In the genomic region with DNA sequence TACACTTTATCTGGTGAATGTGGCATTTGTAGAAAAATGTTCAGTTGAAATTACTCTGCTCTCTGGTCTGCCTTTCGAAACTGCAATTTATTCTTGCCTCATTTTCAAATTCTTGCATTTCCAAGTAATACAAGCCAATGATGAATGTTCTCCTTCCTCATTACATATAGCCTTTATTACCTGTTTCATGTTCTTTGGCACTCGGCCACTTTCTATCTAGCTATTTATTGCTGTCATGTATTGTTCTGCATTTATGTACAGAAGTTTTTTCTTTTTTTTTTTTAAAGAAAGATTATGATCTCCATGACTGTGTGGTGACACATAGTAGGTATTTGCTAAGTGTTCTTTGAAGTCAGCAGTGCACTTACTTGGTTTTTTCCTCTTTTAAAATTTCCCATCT, we compare ENCODE assay signal across 1 cellular context.
TF ChIP-seq lines count a peak whose summit lies in the region.

No MANE protein-coding gene starts in this region.

TF ChIP-seq in HepG2, 621 proteins besides CTCF, POLR2A, EP300 and RAD21:
- no peak for TF ChIP-seq ASH2L (IDR thresholded peaks at IDR 0.05; ENCODE audit: insufficient read length, low read depth, low read length)
- TF ChIP-seq MAFF (IDR thresholded peaks at IDR 0.05; ENCODE audit: low read depth, low read length) = no peak
- no peak for TF ChIP-seq IKZF4 (CRISPR knock-in tag; IDR thresholded peaks at IDR 0.05; ENCODE audit: borderline replicate concordance, low read depth, not compliant biosample characterization)
- no peak for TF ChIP-seq NBN (conservative IDR thresholded peaks at IDR 0.05)
- no peak for TF ChIP-seq ZNF496 (CRISPR knock-in tag; IDR thresholded peaks at IDR 0.05; ENCODE audit: insufficient replicate concordance)
- TF ChIP-seq ZHX2 (IDR thresholded peaks at IDR 0.05; ENCODE audit: low read depth) = no peak
- TF ChIP-seq ZHX2 (CRISPR knock-in tag; IDR thresholded peaks at IDR 0.05; ENCODE audit: borderline replicate concordance) = no peak
- TF ChIP-seq FOXP4 (CRISPR knock-in tag; IDR thresholded peaks at IDR 0.05) = no peak
- no peak for TF ChIP-seq STAT5B (CRISPR knock-in tag; IDR thresholded peaks at IDR 0.05)
